In the genomic region with DNA sequence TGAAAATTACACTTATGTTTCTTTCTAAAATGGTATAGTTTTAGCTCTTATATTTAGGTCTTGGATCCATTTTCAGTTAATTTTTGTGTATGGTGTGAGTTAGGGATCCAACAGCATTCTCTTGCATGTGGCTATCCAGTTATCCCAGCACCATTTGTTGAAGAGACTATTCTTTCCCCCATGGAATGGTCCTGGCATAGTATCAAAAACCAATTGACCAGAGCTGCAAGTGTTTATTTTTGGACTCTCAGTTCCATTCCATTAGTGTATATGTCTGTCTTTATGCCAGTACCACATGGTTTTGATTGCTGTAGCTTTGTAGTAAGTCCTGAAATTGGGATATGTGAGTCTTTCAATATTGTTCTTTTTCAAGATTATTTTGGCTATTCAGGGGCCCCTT, we compare ENCODE assay signal across 16 cellular contexts. TPM values are rescaled to one million over a fixed set of nuclear protein-coding genes. Genes with fewer than 3 reads are reported as not detected.
DNase-seq lines count a peak whose midpoint lies in the region; ATAC-seq and TF ChIP-seq lines count a peak whose summit lies in the region.
"Had no signal": no experiment of that assay in that cellular context is flagged by ENCODE, and none has a peak within 500 bp of the region (broad histone marks: within the 10 kb centered on the region; RNA-seq: fewer than 3 reads in every experiment).

No MANE protein-coding gene starts in this region.

- H2AFZ ChIP-seq in fibroblast of lung (ENCODE audit: low read length): no peak overlapping the region

- no peaks in the 10 kb centered on the region for H3K4me1 ChIP-seq in fibroblast of lung (ENCODE audit: control insufficient read depth, extremely low read depth, insufficient read depth, low read length)

- H3K27me3 ChIP-seq in fibroblast of lung (ENCODE audit: control insufficient read depth, insufficient read depth, low read length): no peaks in the 10 kb centered on the region

- no peaks in the 10 kb centered on the region for H4K20me1 ChIP-seq in fibroblast of lung (ENCODE audit: control insufficient read depth, extremely low read depth, insufficient read depth, low read length)

- no peak overlapping the region for H3K4me3 ChIP-seq in fibroblast of lung (replicated peaks in 1 of 4; ENCODE audit: control extremely low read depth in 1 of 4, insufficient read depth in 1 of 4, low read depth in 3 of 4, low read length in 4 of 4)
- H3K4me3 ChIP-seq: BLaER1 treated with 17β-estradiol and CSF1 and Interleukin-3, amounts not matched to agents 10 nM and 100 nM; GM12878 had no signal

- no peaks in the 10 kb centered on the region for H3K9me3 ChIP-seq in fibroblast of lung (ENCODE audit: control insufficient read depth, insufficient read depth, low read depth, low read length)

- H3K4me2 ChIP-seq in fibroblast of lung (ENCODE audit: extremely low read depth, insufficient read depth, low read length): no peak overlapping the region

- no peak overlapping the region for H3K9ac ChIP-seq in fibroblast of lung (ENCODE audit: insufficient read depth, low read length)
- H3K9ac ChIP-seq: BLaER1 treated with 17β-estradiol and CSF1 and Interleukin-3, amounts not matched to agents 10 nM and 100 nM had no signal

- no peak overlapping the region for H3K27ac ChIP-seq in fibroblast of lung (ENCODE audit: insufficient read depth, low read length)
- H3K27ac ChIP-seq: BLaER1 treated with 17β-estradiol and CSF1 and Interleukin-3, amounts not matched to agents 10 nM and 100 nM had no signal

- no peak for TF ChIP-seq CTCF in fibroblast of lung (conservative IDR thresholded peaks at IDR 0.05 in 1 of 2, IDR thresholded peaks at IDR 0.05 in 1 of 2; ENCODE audit: low read depth in 1 of 2, low read length in 2 of 2)

- DNase-seq in GM04504 (ENCODE audit: low read depth) (peak; percentile 3), M059J (ENCODE audit: low read depth) (peak; percentile 40), fibroblast of lung (ENCODE audit: low read depth in 2 of 2) (peak; percentile 46 to 71), renal cortical epithelial cell (ENCODE audit: low read depth) (peak; percentile 19), iPS-NIHi7 (ENCODE audit: extremely low spot score) (no peak), SW480 (ENCODE audit: low spot score) (no peak)
- DNase-seq: COR-L47, DMS153, NCI-H1930, NCI-H510A treated with DMSO at 0.1 percent for 48 hours, SHP77 treated with DMSO at 0.1 percent for 48 hours had no signal

- no peaks in the 10 kb centered on the region for H3K36me3 ChIP-seq in fibroblast of lung (ENCODE audit: control insufficient read depth, insufficient read depth, low read length)
- H3K36me3 ChIP-seq: BLaER1 treated with 17β-estradiol and CSF1 and Interleukin-3, amounts not matched to agents 10 nM and 100 nM had no signal

- ATAC-seq in GM18867 (IDR thresholded peaks at IDR 0.05; ENCODE audit: unreplicated experiment): no peak
- ATAC-seq: GM12878, HepG2 had no signal

- no peaks in the 10 kb centered on the region for H3K79me2 ChIP-seq in fibroblast of lung (ENCODE audit: control insufficient read depth, insufficient read depth, low read length)

RNA-seq across cellular contexts. Expression of a gene that starts 14.3 kb away (rescaled TPM):
- not detected in 2 replicates for total RNA-seq in M059J (2014; rRNA removed; shearing (Covaris generic))
- total RNA-seq in fibroblast of lung: under 0.01 TPM in 1 of 2 replicates, not detected in the other
- not detected in 2 replicates for polyA plus RNA-seq in fibroblast of lung
- not detected in 2 replicates for polyA plus RNA-seq in fibroblast of lung (2012)
- not detected in 2 replicates for polyA minus RNA-seq in fibroblast of lung (ENCODE audit: low replicate concordance)
- total RNA-seq in renal cortical epithelial cell: 0.15 TPM in 1 of 2 replicates, not detected in the other
- total RNA-seq: GM12878, HepG2 had no signal
- polyA plus RNA-seq: GM12878, HepG2 had no signal

RNA-seq across cellular contexts. Expression of a gene that starts 18.5 kb away (rescaled TPM):
- not detected in 2 replicates for total RNA-seq in M059J (2014; rRNA removed; shearing (Covaris generic))
- 0.77 and 1.3 TPM in 2 replicates for total RNA-seq in fibroblast of lung
- 0.10 TPM in 1 of 2 replicates, not detected in the other for polyA plus RNA-seq in fibroblast of lung
- 0.10 and 0.41 TPM in 2 replicates for polyA plus RNA-seq in fibroblast of lung (2012)
- not detected in 2 replicates for polyA minus RNA-seq in fibroblast of lung (ENCODE audit: low replicate concordance)
- total RNA-seq in renal cortical epithelial cell: 0.50 TPM in 1 of 2 replicates, not detected in the other
- total RNA-seq: HepG2 had no signal
- polyA plus RNA-seq: HepG2 had no signal

RNA-seq across cellular contexts. Expression of a gene that starts 26.0 kb away (rescaled TPM):
- not detected in 2 replicates for total RNA-seq in M059J (2014; rRNA removed; shearing (Covaris generic))
- under 0.01 and 0.17 TPM in 2 replicates for total RNA-seq in fibroblast of lung
- 0.05 TPM in 1 of 2 replicates, not detected in the other for polyA plus RNA-seq in fibroblast of lung
- 0.10 and 0.33 TPM in 2 replicates for polyA plus RNA-seq in fibroblast of lung (2012)
- not detected in 2 replicates for polyA minus RNA-seq in fibroblast of lung (ENCODE audit: low replicate concordance)
- not detected in 2 replicates for total RNA-seq in renal cortical epithelial cell
- total RNA-seq: H1, HepG2 had no signal
- polyA plus RNA-seq: HepG2 had no signal

RNA-seq across cellular contexts. Expression of a gene that starts 43.9 kb away (rescaled TPM):
- total RNA-seq in M059J (2014; rRNA removed; shearing (Covaris generic)): 100 and 196 TPM in 2 replicates
- 81.9 and 127 TPM in 2 replicates for total RNA-seq in fibroblast of lung
- 133 and 180 TPM in 2 replicates for polyA plus RNA-seq in fibroblast of lung
- 157 and 221 TPM in 2 replicates for polyA plus RNA-seq in fibroblast of lung (2012)
- 90.8 and 94.6 TPM in 2 replicates for polyA minus RNA-seq in fibroblast of lung (ENCODE audit: low replicate concordance)
- total RNA-seq in renal cortical epithelial cell: 76.6 and 207 TPM in 2 replicates

RNA-seq across cellular contexts. Expression of a gene that starts 44.1 kb away (rescaled TPM):
- total RNA-seq in M059J (2014; rRNA removed; shearing (Covaris generic)): 17.4 and 30.1 TPM in 2 replicates
- total RNA-seq in fibroblast of lung (19.3 and 19.5 TPM in 2 replicates), renal cortical epithelial cell (33.9 and 48.8 TPM in 2 replicates)
- 15.7 and 17.9 TPM in 2 replicates for polyA plus RNA-seq in fibroblast of lung
- 20.9 and 21.0 TPM in 2 replicates for polyA plus RNA-seq in fibroblast of lung (2012)
- polyA minus RNA-seq in fibroblast of lung (ENCODE audit: low replicate concordance): 6.5 and 12.0 TPM in 2 replicates

Comparison
In these comparisons a context has a peak if more than half of its experiments do, and no peak if none do; other contexts are left out.
1. DNase-seq: peak in GM04504 (single experiment), M059J (single experiment), fibroblast of lung (2 of 2) and renal cortical epithelial cell (single experiment); none in iPS-NIHi7 (single experiment) and SW480 (single experiment).